8 cellular contexts compared by ENCODE assay signal in genomic region chr2:31729442-31730092, GRCh38.
A peak's percentile ranks its signal among the peaks of the same experiment; 100 is the strongest.
DNase-seq lines count a peak whose midpoint lies in the region; ATAC-seq and FAIRE-seq lines count a peak whose summit lies in the region.

No MANE protein-coding gene starts in this region.

- FAIRE-seq in GM18507 (lab: Jason Lieb, UNC), result peak; percentile 72

- DNase-seq in A172 (ENCODE audit: low spot score) (peak; percentile 29), GM18507 (ENCODE audit: extremely low spot score, insufficient read length, low read depth) (no peak), NCI-H526 (lab: John Stamatoyannopoulos, UW) (peak; percentile 21 to 69), epidermal melanocyte (ENCODE audit: insufficient read length, low spot score) (no peak)

- peak; percentile 71 for ATAC-seq in esophagus mucosa
- no peak for ATAC-seq in GM21526 (IDR thresholded peaks at IDR 0.05; ENCODE audit: low FRiP score, unreplicated experiment)
- no peak for ATAC-seq in GM21576 (IDR thresholded peaks at IDR 0.05; ENCODE audit: unreplicated experiment)
- no peak for ATAC-seq in GM19328 (IDR thresholded peaks at IDR 0.05; ENCODE audit: unreplicated experiment)

Comparison
In these comparisons a context has a peak if more than half of its experiments do, and no peak if none do; other contexts are left out.
1. DNase-seq: peak in A172 (single experiment) and NCI-H526 (2 of 2); none in GM18507 (single experiment) and epidermal melanocyte (single experiment).